8 cellular contexts compared by ENCODE assay signal in genomic region chr10:61902448-61903183, GRCh38. TPM values are rescaled to one million over a fixed set of nuclear protein-coding genes. Genes with fewer than 3 reads are reported as not detected.
DNase-seq lines count a peak whose midpoint lies in the region; ATAC-seq, FAIRE-seq and TF ChIP-seq lines count a peak whose summit lies in the region.

No MANE protein-coding gene starts in this region.

- H4K8ac ChIP-seq in neuronal stem cell (ENCODE audit: low read depth, low read length), result no peak overlapping the region

- peaks cover 8 to 61% (median 12%) of the 10 kb centered on the region in 3 donors for H3K4me1 ChIP-seq in gastroesophageal sphincter
- H3K4me1 ChIP-seq in neuronal stem cell (ENCODE audit: control insufficient read depth in 2 of 2, insufficient read depth in 1 of 2, low read depth in 1 of 2, low read length in 2 of 2), result peaks cover 0 to 4% of the 10 kb centered on the region in 2 donors
- peaks cover 0 to 41% (median 17%) of the 10 kb centered on the region in 4 donors for H3K4me1 ChIP-seq in tibial nerve

- H3K4ac ChIP-seq in neuronal stem cell (ENCODE audit: low read length), result no peak overlapping the region

- no peaks in the 10 kb centered on the region for H3K9me3 Mint-ChIP-seq in activated naive CD4-positive, alpha-beta T cell treated with anti-CD3 and anti-CD28 coated beads for 36 hours

- no peak overlapping the region for H2BK12ac ChIP-seq in neuronal stem cell (ENCODE audit: low read length)

- H3K4me2 ChIP-seq in neuronal stem cell (ENCODE audit: insufficient read depth, low read length, poor library complexity, severe bottlenecking), result peak overlapping the region; percentile 91

- H3K4me1 Mint-ChIP-seq in activated naive CD4-positive, alpha-beta T cell treated with anti-CD3 and anti-CD28 coated beads for 36 hours (ENCODE audit: low read depth), result peaks cover 43% of the 10 kb centered on the region

- H3K36me3 Mint-ChIP-seq in activated naive CD4-positive, alpha-beta T cell treated with anti-CD3 and anti-CD28 coated beads for 36 hours (ENCODE audit: low read depth), result peaks cover 46% of the 10 kb centered on the region

- no peak for TF ChIP-seq POLR2A in gastroesophageal sphincter (IDR thresholded peaks at IDR 0.05)
- peak; percentile 7 to 10 for TF ChIP-seq POLR2A in tibial nerve (IDR thresholded peaks at IDR 0.05)

- TF ChIP-seq EP300 in gastroesophageal sphincter (IDR thresholded peaks at IDR 0.05), result no peak
- peak in 1 of 2 donors; percentile 31 for TF ChIP-seq EP300 in tibial nerve (IDR thresholded peaks at IDR 0.05)

- H3K4me3 Mint-ChIP-seq in activated naive CD4-positive, alpha-beta T cell treated with anti-CD3 and anti-CD28 coated beads for 36 hours, result peak overlapping the region; percentile 99

- H3K4me3 ChIP-seq in GM12865 (ENCODE audit: low read depth, low read length) (peak overlapping the region; percentile 67), gastroesophageal sphincter (peak overlapping the region; percentile 72 to 89), neuronal stem cell (ENCODE audit: low read length in 2 of 2) (peak overlapping the region; percentile 63 to 83), tibial nerve (peak overlapping the region; percentile 60 to 93 (median 82))

- intact Hi-C loops in activated naive CD4-positive, alpha-beta T cell treated with anti-CD3 and anti-CD28 coated beads for 36 hours (cut with micrococcal nuclease), result loop anchor here (5.0 to 10.0 kb wide), 5 partner anchors 780 to 1995 kb away; partner anchors contain the start of gene CCDC6

- H3K27ac ChIP-seq in gastroesophageal sphincter (peak overlapping the region; percentile 95 to 99 (median 96)), neuronal stem cell (replicated peaks; ENCODE audit: low read length) (no peak overlapping the region), tibial nerve (peak overlapping the region; percentile 71 to 98 (median 92))

- CTCF ChIA-PET in activated naive CD4-positive, alpha-beta T cell treated with anti-CD3 and anti-CD28 coated beads for 36 hours (lab: Charles Lee), result interaction anchor here (0.6 to 6.0 kb wide), 16 partner anchors 30 to 342 kb away, joined by 3 to 33 read pairs (median 4); no protein-coding TSS in a partner anchor

- 0 to 1% methylated on average over 12 to 17 of the region's 24 CpGs for WGBS in gastroesophageal sphincter (ENCODE audit: low coverage in 1 of 2), 2 donors
- no CpG with 5 or more reads among the region's 24 CpGs for WGBS in neuronal stem cell (ENCODE audit: extremely low coverage in 2 of 2, insufficient read length in 2 of 2, insufficient replicate concordance in 1 of 2), 2 donors
- WGBS in tibial nerve, 2 donors, result 0 to 1% methylated on average over 19 to 22 of the region's 24 CpGs

- TF ChIP-seq CTCF in GM12865 (IDR thresholded peaks at IDR 0.05; ENCODE audit: insufficient read depth, low read depth, low read length, missing control alignments) (peak; percentile 6), gastroesophageal sphincter (IDR thresholded peaks at IDR 0.05) (peak in 1 of 4 experiments; percentile 48), tibial nerve (IDR thresholded peaks at IDR 0.05) (peak in 2 of 5 experiments; percentile 13 to 33)

- H3K27me3 ChIP-seq in gastroesophageal sphincter, result no peaks in the 10 kb centered on the region
- H3K27me3 ChIP-seq in neuronal stem cell (ENCODE audit: control insufficient read depth in 3 of 3, insufficient read depth in 3 of 3, low read depth in 1 of 3, low read length in 3 of 3), result peaks cover 0 to 8% (median 0%) of the 10 kb centered on the region in 3 experiments
- H3K27me3 ChIP-seq in tibial nerve, result no peaks in the 10 kb centered on the region

- no peak overlapping the region for H3K9ac ChIP-seq in neuronal stem cell (ENCODE audit: low read depth, low read length, poor library complexity)

- H2BK15ac ChIP-seq in neuronal stem cell (ENCODE audit: low read length), result no peak overlapping the region

- H3K27ac Mint-ChIP-seq in activated naive CD4-positive, alpha-beta T cell treated with anti-CD3 and anti-CD28 coated beads for 36 hours, result peak overlapping the region; percentile 100

- no peak overlapping the region for H3K18ac ChIP-seq in neuronal stem cell (ENCODE audit: low read length)

- no peak overlapping the region for H3K14ac ChIP-seq in neuronal stem cell (ENCODE audit: low read length)

- H2BK5ac ChIP-seq in neuronal stem cell (ENCODE audit: low read length), result no peak overlapping the region

- FAIRE-seq in RCC 7860 (lab: Jason Lieb, UNC), result peak; percentile 29

- H3K36me3 ChIP-seq in gastroesophageal sphincter (no peaks in the 10 kb centered on the region), neuronal stem cell (replicated peaks in 1 of 2; ENCODE audit: control insufficient read depth in 2 of 2, insufficient read depth in 2 of 2, low read length in 2 of 2) (no peaks in the 10 kb centered on the region), tibial nerve (no peaks in the 10 kb centered on the region)

- H2AFZ ChIP-seq in neuronal stem cell (ENCODE audit: low read length), result peak overlapping the region; percentile 95

- ATAC-seq in HG03175 (IDR thresholded peaks at IDR 0.05; ENCODE audit: unreplicated experiment), result peak; percentile 16
- peak; percentile 28 for ATAC-seq in gastroesophageal sphincter
- no peak for ATAC-seq in HG02840 (IDR thresholded peaks at IDR 0.05; ENCODE audit: low FRiP score, unreplicated experiment)

- H4K91ac ChIP-seq in neuronal stem cell (ENCODE audit: low read depth, low read length, poor library complexity), result no peak overlapping the region

- no peak overlapping the region for H2BK120ac ChIP-seq in neuronal stem cell (ENCODE audit: low read depth, low read length)

- no peaks in the 10 kb centered on the region for H3K27me3 Mint-ChIP-seq in activated naive CD4-positive, alpha-beta T cell treated with anti-CD3 and anti-CD28 coated beads for 36 hours (ENCODE audit: low read depth)

- no peak overlapping the region for H3K23ac ChIP-seq in neuronal stem cell (ENCODE audit: low read depth, low read length, poor library complexity)

- DNase-seq in GM12865 (ENCODE audit: low read depth) (peak; percentile 76), RCC 7860 (ENCODE audit: low spot score) (peak; percentile 49), neuronal stem cell (ENCODE audit: low spot score) (peak; percentile 43), tibial nerve (ENCODE audit: low spot score in 2 of 2) (peak; percentile 18 to 52)
- peak; percentile 72 for DNase-seq in activated naive CD4-positive, alpha-beta T cell treated with anti-CD3 and anti-CD28 coated beads for 36 hours

- H3K9me3 ChIP-seq in gastroesophageal sphincter, result no peaks in the 10 kb centered on the region
- no peaks in the 10 kb centered on the region for H3K9me3 ChIP-seq in neuronal stem cell (replicated peaks in 1 of 2; ENCODE audit: control insufficient read depth in 2 of 2, insufficient read depth in 1 of 2, low read depth in 1 of 2, low read length in 2 of 2)
- H3K9me3 ChIP-seq in tibial nerve, result no peaks in the 10 kb centered on the region

- H2AK5ac ChIP-seq in neuronal stem cell (ENCODE audit: low read depth, low read length), result no peak overlapping the region

- H3K79me1 ChIP-seq in neuronal stem cell (ENCODE audit: low read depth, low read length), result no peaks in the 10 kb centered on the region

RNA-seq across cellular contexts. Expression of gene ARID5B, which starts 1.1 kb away (rescaled TPM):
- total RNA-seq in activated naive CD4-positive, alpha-beta T cell treated with anti-CD3 and anti-CD28 coated beads for 36 hours, result 10 to 100 TPM; 86.3 to 87.1 TPM
- total RNA-seq in gastroesophageal sphincter, result 10 to 100 TPM; 34.7 to 81.4 (median 62.5) TPM
- polyA plus RNA-seq in neuronal stem cell (2013, experiment 1 of 2), result 1.8 TPM
- polyA plus RNA-seq in neuronal stem cell (2013, experiment 2 of 2), result 1.8 TPM
- total RNA-seq in tibial nerve, result 10 to 100 TPM; 47.4 to 82.2 (median 62.6) TPM

Comparison
In these comparisons a context has a peak if more than half of its experiments do, and no peak if none do; other contexts are left out.
1. POLR2A ChIP-seq: peak in tibial nerve (2 of 2); none in gastroesophageal sphincter (0 of 2).
2. Peak in every context shown above with its lines, with median percentiles within 50 percentile points of each other: DNase-seq and H3K4me3 ChIP-seq.